ENCODE assay signal across 8 cellular contexts in the genomic region with DNA sequence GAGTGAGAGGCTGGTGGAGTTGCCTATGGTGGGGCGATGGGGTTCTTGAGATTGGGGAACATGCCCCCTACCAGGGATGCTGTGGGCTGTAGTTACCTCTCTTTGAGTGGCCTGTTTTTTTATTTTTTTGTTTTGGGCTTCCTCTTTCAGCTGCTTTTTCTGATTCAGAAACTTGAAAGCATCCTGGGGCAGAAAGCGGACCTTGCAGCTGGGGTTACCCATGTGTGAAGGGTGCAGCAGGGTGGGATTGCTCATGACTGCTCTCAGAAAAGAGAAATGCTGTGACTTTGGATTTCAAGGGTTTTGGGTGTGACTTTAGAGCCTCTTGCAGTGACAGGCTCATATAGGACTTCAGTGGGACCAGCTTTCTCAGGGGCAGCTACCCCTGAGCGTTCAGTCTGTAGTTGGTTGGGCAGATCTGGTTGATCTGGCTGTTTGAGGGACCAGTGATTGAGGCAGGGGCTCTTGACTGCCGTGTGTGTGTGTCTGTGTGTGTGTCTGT. TPM values are rescaled to one million over a fixed set of nuclear protein-coding genes. Genes with fewer than 3 reads are reported as not detected.
DNase-seq lines count a peak whose midpoint lies in the region; ATAC-seq and TF ChIP-seq lines count a peak whose summit lies in the region.

No MANE protein-coding gene starts in this region.

- H3K9me3 ChIP-seq in SU-DHL-6 (ENCODE audit: insufficient read depth, low read length), result no peaks in the 10 kb centered on the region
- no peaks in the 10 kb centered on the region for H3K9me3 ChIP-seq in iPS-18a (ENCODE audit: control insufficient read depth, low read depth, low read length)
- no peaks in the 10 kb centered on the region for H3K9me3 ChIP-seq in tibial nerve

- 41 to 53% methylated on average over 4 of the region's 4 CpGs for WGBS in tibial nerve, 2 donors

- H3K4me1 ChIP-seq in iPS-18a (ENCODE audit: control insufficient read depth, low read depth, low read length) (peaks cover 3% of the 10 kb centered on the region), tibial nerve (peaks cover 0 to 78% (median 48%) of the 10 kb centered on the region in 4 donors)

- H4K20me1 ChIP-seq in SU-DHL-6 (ENCODE audit: low read depth, low read length), result no peaks in the 10 kb centered on the region; the same call in 1 of the 2 replicates

- peaks cover 6% of the 10 kb centered on the region; the same call in 1 of the 2 replicates for H3F3A ChIP-seq in SU-DHL-6 (ENCODE audit: insufficient read depth)

- no peak for TF ChIP-seq POLR2A in tibial nerve (IDR thresholded peaks at IDR 0.05)

- H3K4me3 ChIP-seq in SU-DHL-6 (ENCODE audit: insufficient read depth, low read length, poor library complexity, severe bottlenecking), result no peak overlapping the region
- H3K4me3 ChIP-seq in iPS-18a (ENCODE audit: low read length), result peak overlapping the region; percentile 18
- H3K4me3 ChIP-seq in tibial nerve, result peak overlapping the region; percentile 55 to 90 (median 71)

- H3K9ac ChIP-seq in SU-DHL-6 (ENCODE audit: low read length), result no peak overlapping the region
- H3K9ac ChIP-seq in iPS-18a (ENCODE audit: low read length), result no peak overlapping the region

- no peak for TF ChIP-seq CTCF in SU-DHL-6 (IDR thresholded peaks at IDR 0.05; ENCODE audit: insufficient read depth, low read length, poor library complexity, severe bottlenecking)
- no peak for TF ChIP-seq CTCF in tibial nerve (IDR thresholded peaks at IDR 0.05)

- H3K27me3 ChIP-seq in SU-DHL-6 (ENCODE audit: low read length) (no peaks in the 10 kb centered on the region), iPS-18a (ENCODE audit: control insufficient read depth, insufficient read depth, low read length) (no peaks in the 10 kb centered on the region), tibial nerve (no peaks in the 10 kb centered on the region)

- in situ Hi-C loops in G401 (cut with HindIII; ENCODE audit: low sequenced_read_pairs), result no loop called here

- H3K27ac ChIP-seq in SU-DHL-6 (ENCODE audit: low read depth, low read length), result peak overlapping the region; percentile 31; the same call in 1 of the 2 replicates
- no peak overlapping the region for H3K27ac ChIP-seq in iPS-18a (ENCODE audit: low read length)
- peak overlapping the region in 3 of 4 donors; percentile 67 to 91 (median 90) for H3K27ac ChIP-seq in tibial nerve

- H2AFZ ChIP-seq in SU-DHL-6 (ENCODE audit: low read depth, low read length, severe bottlenecking), result no peak overlapping the region

- no peak for TF ChIP-seq EP300 in tibial nerve (IDR thresholded peaks at IDR 0.05)

- peak; percentile 46 for ATAC-seq in HG02981 (IDR thresholded peaks at IDR 0.05; ENCODE audit: unreplicated experiment)

- DNase-seq in stimulated activated CD4-positive, alpha-beta T cell treated with anti-CD3 and anti-CD28 coated beads, Interleukin-15, amount 100 ng/mL, for 24 hours, result peak; percentile 20
- DNase-seq in stimulated activated CD4-positive, alpha-beta T cell treated with anti-CD3 and anti-CD28 coated beads, Interleukin-4, amount 100 ng/mL, for 4 hours, result no peak
- no peak for DNase-seq in tibial nerve (ENCODE audit: low spot score in 2 of 2)
- DNase-seq in NCI-H1048 (lab: John Stamatoyannopoulos, UW), result no peak
- no peak for DNase-seq in G401 (ENCODE audit: low spot score)

- H3K79me2 ChIP-seq in SU-DHL-6 (ENCODE audit: insufficient read depth, low read length), result no peaks in the 10 kb centered on the region

- H3K9me2 ChIP-seq in SU-DHL-6 (replicated peaks; ENCODE audit: insufficient read depth, low read length), result no peaks in the 10 kb centered on the region

- H3K36me3 ChIP-seq in SU-DHL-6 (ENCODE audit: low read length) (no peaks in the 10 kb centered on the region), iPS-18a (ENCODE audit: control insufficient read depth, low read depth, low read length) (no peaks in the 10 kb centered on the region), tibial nerve (peaks cover 0 to 10% (median 0%) of the 10 kb centered on the region in 3 donors)

- peak overlapping the region; percentile 47 for H3K4me2 ChIP-seq in SU-DHL-6 (ENCODE audit: low read depth, low read length, poor library complexity, severe bottlenecking)

RNA-seq across cellular contexts. Expression of gene LIMD1, which starts 1.8 kb away (rescaled TPM):
- 10 to 100 TPM; 28.8 to 46.9 (median 36.4) TPM for total RNA-seq in tibial nerve
- 10.0 and 23.0 TPM in 2 replicates for total RNA-seq in G401 (2014; rRNA removed; shearing (Covaris generic))
